In the genomic region with DNA sequence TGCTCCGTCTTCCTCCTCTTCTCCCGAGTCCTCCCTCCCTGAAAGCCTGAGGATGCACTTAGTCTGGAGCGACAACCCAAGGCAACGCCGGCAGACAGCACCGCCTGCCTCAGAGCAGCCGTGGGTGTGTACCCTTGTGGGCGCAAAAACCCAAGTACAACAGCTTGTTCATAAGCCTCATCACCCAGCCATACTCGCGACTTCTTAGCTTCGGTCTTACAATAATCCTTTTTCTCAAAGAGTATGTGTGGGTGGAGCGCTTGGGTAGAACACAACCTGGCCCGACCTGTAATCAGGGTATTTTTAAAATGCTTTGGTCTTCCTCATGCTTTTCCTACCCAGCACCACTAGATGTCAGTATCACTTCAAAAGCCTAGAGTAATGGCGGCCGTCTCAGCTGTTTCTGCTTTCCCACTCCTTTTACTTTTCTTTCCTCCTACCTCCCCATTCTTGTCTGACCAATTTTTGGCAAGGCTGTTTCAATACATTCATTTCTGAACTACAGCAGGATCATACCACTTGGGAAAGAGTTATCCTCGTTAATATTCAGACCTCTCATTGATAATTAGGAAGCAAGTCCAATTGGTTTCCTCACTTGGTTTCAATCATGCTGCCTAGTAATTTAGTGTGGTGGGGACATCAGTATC, we compare ENCODE assay signal across 8 cellular contexts.
DNase-seq lines count a peak whose midpoint lies in the region; ATAC-seq, FAIRE-seq and TF ChIP-seq lines count a peak whose summit lies in the region.

No MANE protein-coding gene starts in this region.

- H3K27me3 ChIP-seq in mucosa of stomach (ENCODE audit: control insufficient read depth, insufficient read depth, low read length) (no peaks in the 10 kb centered on the region), stomach smooth muscle (ENCODE audit: control insufficient read depth in 1 of 2, insufficient read depth in 2 of 2, low read length in 2 of 2) (no peaks in the 10 kb centered on the region)

- H3K36me3 ChIP-seq in mucosa of stomach (ENCODE audit: control insufficient read depth, insufficient read depth, low read length) (no peaks in the 10 kb centered on the region), stomach smooth muscle (ENCODE audit: control insufficient read depth in 2 of 2, insufficient read depth in 2 of 2, low read length in 2 of 2) (no peaks in the 10 kb centered on the region)

- TF ChIP-seq CTCF in D721Med (IDR thresholded peaks at IDR 0.05; ENCODE audit: insufficient read depth, missing control alignments) = peak; percentile 93

- H3K9ac ChIP-seq in mucosa of stomach (ENCODE audit: low read length) (peak overlapping the region; percentile 63), stomach smooth muscle (ENCODE audit: low read length in 2 of 2) (peak overlapping the region in 1 of 2 donors; percentile 22)

- no peaks in the 10 kb centered on the region for H3K9me3 ChIP-seq in mucosa of stomach (ENCODE audit: control insufficient read depth, low read length)
- H3K9me3 ChIP-seq in stomach smooth muscle (ENCODE audit: control insufficient read depth in 2 of 2, low read length in 2 of 2) = no peaks in the 10 kb centered on the region

- ATAC-seq in GM21423 (IDR thresholded peaks at IDR 0.05; ENCODE audit: unreplicated experiment) = peak; percentile 93

- H3K27ac ChIP-seq in stomach smooth muscle (ENCODE audit: low read length) = no peak overlapping the region

- peak overlapping the region; percentile 23 for H3K4me3 ChIP-seq in mucosa of stomach (ENCODE audit: low read length)
- H3K4me3 ChIP-seq in stomach smooth muscle (ENCODE audit: low read length in 2 of 2) = peak overlapping the region; percentile 10 to 68

- TF ChIP-seq POLR2A in erythroblast (IDR thresholded peaks at IDR 0.05; ENCODE audit: low read length) = no peak

- FAIRE-seq in D721Med (lab: Jason Lieb, UNC) = peak; percentile 95

- peak; percentile 41 for DNase-seq in D721Med (ENCODE audit: insufficient read length, low spot score)
- peak; percentile 50 for DNase-seq in HS-27A (ENCODE audit: low read depth)
- peak; percentile 37 to 63 for DNase-seq in NOMO-1 (lab: John Stamatoyannopoulos, UW; ENCODE audit: unreplicated experiment in 2 of 2)
- peak; percentile 30 for DNase-seq in activated CD8-positive, alpha-beta memory T cell treated with anti-CD3 and anti-CD28 coated beads, Interleukin-2, amount 50 U/mL, for 4 hours
- peak; percentile 72 to 84 for DNase-seq in erythroblast (lab: John Stamatoyannopoulos, UW)

- H3K4me1 ChIP-seq in mucosa of stomach (ENCODE audit: control insufficient read depth, insufficient read depth, low read length) (peaks cover 3% of the 10 kb centered on the region), stomach smooth muscle (ENCODE audit: control insufficient read depth, insufficient read depth, low read length) (no peaks in the 10 kb centered on the region)
